ENCODE assay signal across 18 cellular contexts in genomic region chr2:63601061-63601460, GRCh38. TPM values are rescaled to one million over a fixed set of nuclear protein-coding genes. Genes with fewer than 3 reads are reported as not detected.
A peak's percentile ranks its signal among the peaks of the same experiment; 100 is the strongest.
DNase-seq lines count a peak whose midpoint lies in the region; ATAC-seq and TF ChIP-seq lines count a peak whose summit lies in the region.
"Had no signal": no experiment of that assay in that cellular context is flagged by ENCODE, and none has a peak within 500 bp of the region (broad histone marks: within the 10 kb centered on the region; RNA-seq: fewer than 3 reads in every experiment).

No MANE protein-coding gene starts in this region.

- H3K27ac ChIP-seq in mammary epithelial cell (ENCODE audit: insufficient read depth, low read depth, low read length) (no peak overlapping the region), H9 (ENCODE audit: insufficient read length, low read depth, low read length) (no peak overlapping the region), mesodermal cell (ENCODE audit: low read depth, low read length, severe bottlenecking) (peak overlapping the region; percentile 1)
- H3K27ac ChIP-seq: GM23248 had no signal

- H2BK5ac ChIP-seq in H9 (ENCODE audit: insufficient read length, low read length), result no peak overlapping the region

- ATAC-seq in mucosa of descending colon, result no peak
- ATAC-seq: K562 had no signal

- in situ Hi-C loops in mammary epithelial cell (cut with MboI; ENCODE audit: low sequenced_read_pairs in 2 of 2), result no loop called here

- H3K27me3 ChIP-seq in mammary epithelial cell (ENCODE audit: insufficient read depth, low read length), result no peaks in the 10 kb centered on the region
- no peaks in the 10 kb centered on the region for H3K27me3 ChIP-seq in H9 (ENCODE audit: insufficient read depth, low read length)

- H2BK15ac ChIP-seq in H9 (ENCODE audit: low read depth, low read length), result no peak overlapping the region

- H3K4me3 Mint-ChIP-seq in MCF 10A (ENCODE audit: unreplicated experiment) (no peak overlapping the region), H9 (no peak overlapping the region), type B pancreatic cell (no peak overlapping the region)

- H3K9me3 ChIP-seq in mammary epithelial cell (replicated peaks; ENCODE audit: insufficient read depth, low read length), result no peaks in the 10 kb centered on the region
- no peaks in the 10 kb centered on the region for H3K9me3 ChIP-seq in H9 (ENCODE audit: control insufficient read depth, low read depth, low read length)
- no peaks in the 10 kb centered on the region for H3K9me3 ChIP-seq in mesodermal cell (ENCODE audit: control insufficient read depth, low read length)
- H3K9me3 ChIP-seq in mucosa of descending colon, result no peaks in the 10 kb centered on the region

- H2BK120ac ChIP-seq in H9 (ENCODE audit: low read depth, low read length, poor library complexity, severe bottlenecking), result no peak overlapping the region

- no peak overlapping the region for H3K4ac ChIP-seq in H9 (ENCODE audit: low read depth, low read length)

- H3K4me1 ChIP-seq in mammary epithelial cell (ENCODE audit: insufficient read depth, low read length) (no peaks in the 10 kb centered on the region), H9 (ENCODE audit: insufficient read depth, low read length) (no peaks in the 10 kb centered on the region), mesodermal cell (ENCODE audit: control insufficient read depth, insufficient read depth, low read length, poor library complexity, severe bottlenecking) (peaks cover 5% of the 10 kb centered on the region), mucosa of descending colon (ENCODE audit: low read depth) (no peaks in the 10 kb centered on the region)

- no peak overlapping the region for H2AK5ac ChIP-seq in H9 (ENCODE audit: insufficient read length, low read length)

- peaks cover 35% of the 10 kb centered on the region for H3K36me3 ChIP-seq in mammary epithelial cell (ENCODE audit: insufficient read depth, low read length)
- H3K36me3 ChIP-seq in mesodermal cell (ENCODE audit: control insufficient read depth, insufficient read depth, low read length), result peaks cover 71% of the 10 kb centered on the region
- H3K36me3 ChIP-seq in mucosa of descending colon (ENCODE audit: low read depth), result peaks cover 10% of the 10 kb centered on the region

- H3K56ac ChIP-seq in H9 (ENCODE audit: insufficient read length, low read depth, low read length), result no peak overlapping the region

- no peaks in the 10 kb centered on the region for H3K4me1 Mint-ChIP-seq in MCF 10A (ENCODE audit: insufficient read depth, unreplicated experiment)
- H3K4me1 Mint-ChIP-seq in H9, result peaks cover 19 to 33% of the 10 kb centered on the region in 2 experiments
- H3K4me1 Mint-ChIP-seq in type B pancreatic cell (ENCODE audit: unreplicated experiment), result no peaks in the 10 kb centered on the region

- no peak for DNase-seq in MCF 10A (ENCODE audit: unreplicated experiment)
- DNase-seq in mammary epithelial cell, result no peak
- DNase-seq in H9, result no peak
- no peak for DNase-seq in type B pancreatic cell (ENCODE audit: extremely low spot score, unreplicated experiment)
- DNase-seq in T1000 (lab: John Stamatoyannopoulos, UW), result no peak
- no peak for DNase-seq in mucosa of descending colon
- DNase-seq: AML-193, DMS79 treated with DMSO at 0.1 percent for 48 hours, GDM1, GM23248, NCI-H1048, NCI-H146, NCI-H2081 treated with DMSO at 0.1 percent for 48 hours, NCI-H226, NCI-H526, RPMI8226 had no signal

- H3K18ac ChIP-seq in H9 (ENCODE audit: insufficient read length, low read depth, low read length), result no peak overlapping the region

- H3K27me3 Mint-ChIP-seq in MCF 10A (ENCODE audit: insufficient read depth, unreplicated experiment), result no peaks in the 10 kb centered on the region
- no peaks in the 10 kb centered on the region for H3K27me3 Mint-ChIP-seq in H9 (ENCODE audit: low read depth)
- no peaks in the 10 kb centered on the region for H3K27me3 Mint-ChIP-seq in type B pancreatic cell

- H4K5ac ChIP-seq in H9 (ENCODE audit: insufficient read length, low read depth, low read length), result no peak overlapping the region

- dilution Hi-C loops in mammary epithelial cell (cut with HindIII; ENCODE audit: low sequenced_read_pairs), result no loop called here

- H3K4me3 ChIP-seq in mammary epithelial cell (replicated peaks in 1 of 3; ENCODE audit: insufficient read depth in 1 of 3, low read depth in 2 of 3, low read length in 3 of 3) (no peak overlapping the region), mesodermal cell (ENCODE audit: extremely low read depth, insufficient read depth, low read length, poor library complexity, severe bottlenecking) (no peak overlapping the region), mucosa of descending colon (no peak overlapping the region)
- H3K4me3 ChIP-seq: GM23248, K562 had no signal

- POLR2A ChIA-PET in MCF 10A (lab: Yijun Ruan, JAX), result interaction anchor here (0.8 to 3.8 kb wide), 2 partner anchors 11 to 17 kb away, joined by 3 to 44 read pairs; partner anchors contain the start of genes MDH1 and WDPCP

- H3K9me3 Mint-ChIP-seq in MCF 10A (ENCODE audit: unreplicated experiment), result no peaks in the 10 kb centered on the region
- H3K9me3 Mint-ChIP-seq in H9, result no peaks in the 10 kb centered on the region
- H3K9me3 Mint-ChIP-seq in type B pancreatic cell, result no peaks in the 10 kb centered on the region

- intact Hi-C loops in MCF 10A (cut with micrococcal nuclease) (no loop called here), mammary epithelial cell (cut with micrococcal nuclease) (no loop called here), mucosa of descending colon (cut with DNase I, micrococcal nuclease) (no loop called here)

- H4K20me1 ChIP-seq in mammary epithelial cell (ENCODE audit: insufficient read depth, low read length), result no peaks in the 10 kb centered on the region
- H4K20me1 ChIP-seq in H9 (ENCODE audit: control insufficient read depth, insufficient read depth, insufficient read length), result no peaks in the 10 kb centered on the region

- H3T11ph ChIP-seq in H9 (ENCODE audit: low read length), result no peak overlapping the region

- H2BK12ac ChIP-seq in H9 (ENCODE audit: insufficient read length, low read depth, low read length), result no peak overlapping the region

- H4K8ac ChIP-seq in H9 (replicated peaks; ENCODE audit: insufficient read length, low read depth, low read length), result no peak overlapping the region

- TF ChIP-seq CTCF in MCF 10A (IDR thresholded peaks at IDR 0.05; ENCODE audit: unreplicated experiment) (no peak), mammary epithelial cell (conservative IDR thresholded peaks at IDR 0.05 in 1 of 2, IDR thresholded peaks at IDR 0.05 in 1 of 2; ENCODE audit: extremely low read depth in 1 of 2, insufficient read depth in 1 of 2, low read depth in 1 of 2, low read length in 2 of 2) (no peak), H9 (conservative IDR thresholded peaks at IDR 0.05) (no peak), type B pancreatic cell (conservative IDR thresholded peaks at IDR 0.05) (no peak), mucosa of descending colon (IDR thresholded peaks at IDR 0.05) (no peak)

- H4K91ac ChIP-seq in H9 (ENCODE audit: insufficient read length, low read depth, low read length), result no peak overlapping the region

- H3K36me3 Mint-ChIP-seq in MCF 10A (ENCODE audit: insufficient read depth, unreplicated experiment) (peaks cover 89% of the 10 kb centered on the region), H9 (ENCODE audit: insufficient read depth in 1 of 3, low read depth in 3 of 3) (peaks cover 47 to 84% (median 84%) of the 10 kb centered on the region in 3 experiments), type B pancreatic cell (peaks cover 40% of the 10 kb centered on the region)

- H3K14ac ChIP-seq in H9 (ENCODE audit: insufficient read depth, low read length), result no peak overlapping the region

- H3K4me2 ChIP-seq in mammary epithelial cell (ENCODE audit: insufficient read depth, low read depth, low read length) (no peak overlapping the region), H9 (ENCODE audit: insufficient read depth, insufficient read length, low read length) (no peak overlapping the region)

- peaks cover 4% of the 10 kb centered on the region for H3K79me1 ChIP-seq in H9 (ENCODE audit: insufficient read depth, low read depth, low read length, poor library complexity, severe bottlenecking)

- no peak overlapping the region for H2BK20ac ChIP-seq in H9 (ENCODE audit: low read depth, low read length, poor library complexity, severe bottlenecking)

- no peak overlapping the region for H3K23ac ChIP-seq in H9 (ENCODE audit: insufficient read length, low read depth, low read length)

- BruUV-seq in MCF 10A (replicated peaks; lab: Mats Ljungman, UMichigan) (no TSS peak), mammary epithelial cell (replicated peaks; lab: Mats Ljungman, UMichigan) (no TSS peak)

- peaks cover 9% of the 10 kb centered on the region for H3K79me2 ChIP-seq in mammary epithelial cell (ENCODE audit: insufficient read depth, low read length)
- no peaks in the 10 kb centered on the region for H3K79me2 ChIP-seq in H9 (ENCODE audit: insufficient read depth, low read length)

- no peaks in the 10 kb centered on the region for H3K23me2 ChIP-seq in H9 (ENCODE audit: insufficient read length, low read depth, low read length, poor library complexity, severe bottlenecking)

- 100% methylated on average over 1 of the region's 1 CpG for WGBS in mammary epithelial cell (ENCODE audit: low coverage, missing lambda C conversion rate)
- no CpG with 5 or more reads among the region's 1 CpG for WGBS in H9 (ENCODE audit: extremely low coverage, insufficient read length, low lambda C conversion rate)
- WGBS in mesodermal cell (ENCODE audit: insufficient coverage in 2 of 2), 2 experiments, result 89% methylated on average over 1 of the region's 1 CpG; no CpG with 5 or more reads in 1 of the 2 experiments

- H3K27ac Mint-ChIP-seq in MCF 10A (ENCODE audit: low read depth, unreplicated experiment), result peak overlapping the region; percentile 77
- H3K27ac Mint-ChIP-seq in H9, result peak overlapping the region; percentile 6 to 95 (median 51); a peak in 3 of 7 replicates
- peak overlapping the region; percentile 15 for H3K27ac Mint-ChIP-seq in type B pancreatic cell

- H2AFZ ChIP-seq in mammary epithelial cell (ENCODE audit: low read depth, low read length) (no peak overlapping the region), H9 (ENCODE audit: low read length) (no peak overlapping the region)
- H2AFZ ChIP-seq: GM23248 had no signal

- H3K9ac ChIP-seq in mammary epithelial cell (ENCODE audit: insufficient read depth, low read length) (no peak overlapping the region), H9 (ENCODE audit: extremely low read depth, insufficient read length, low read length) (no peak overlapping the region)
- H3K9ac ChIP-seq: GM23248 had no signal

- CTCF ChIA-PET in MCF 10A (lab: Yijun Ruan, JAX), result interaction anchor here (1.6 kb wide), 1 partner anchor 260 kb away, joined by 8 read pairs; no protein-coding TSS in a partner anchor
- CTCF ChIA-PET in mammary epithelial cell (lab: Charles Lee; ENCODE audit: low non-redundant PET), result no interaction called here

RNA-seq across cellular contexts. Expression of gene MDH1, which starts 12.3 kb away (rescaled TPM):
- 105 and 110 TPM in 2 replicates for total RNA-seq in MCF 10A (2022)
- total RNA-seq in mammary epithelial cell, result 100 to 1,000 TPM; 112 to 133 TPM
- polyA plus RNA-seq in mammary epithelial cell, result 277 TPM
- polyA minus RNA-seq in mammary epithelial cell, result 99.1 TPM
- total RNA-seq in H9 (2021), result 317 and 324 TPM in 2 replicates
- polyA plus RNA-seq in mesodermal cell (2013, experiment 1 of 2), result 201 TPM
- polyA plus RNA-seq in mesodermal cell (2013, experiment 2 of 2), result 225 TPM
- 164 and 177 TPM in 2 replicates for total RNA-seq in type B pancreatic cell (ENCODE audit: low replicate concordance)
- total RNA-seq in mucosa of descending colon, result 100 to 1,000 TPM; 162 to 185 (median 177) TPM

RNA-seq across cellular contexts. Expression of gene WDPCP, which starts 12.8 kb away (rescaled TPM):
- total RNA-seq in MCF 10A (2022), result 6.9 and 8.0 TPM in 2 replicates
- total RNA-seq in mammary epithelial cell, result 10 to 100 TPM in 1 of 2 donors, 1 to 10 TPM in 1; 5.4 to 11.0 TPM
- polyA plus RNA-seq in mammary epithelial cell, result 1.8 TPM
- polyA minus RNA-seq in mammary epithelial cell, result 2.8 TPM
- total RNA-seq in H9 (2021), result 17.4 and 22.4 TPM in 2 replicates
- 4.5 TPM for polyA plus RNA-seq in mesodermal cell (2013, experiment 1 of 2)
- 5.3 TPM for polyA plus RNA-seq in mesodermal cell (2013, experiment 2 of 2)
- 5.9 and 11.8 TPM in 2 replicates for total RNA-seq in type B pancreatic cell (ENCODE audit: low replicate concordance)
- 10 to 100 TPM in 1 of 3 donors, 1 to 10 TPM in 2; 5.3 to 15.4 (median 7.5) TPM for total RNA-seq in mucosa of descending colon

Comparison
In these comparisons a context has a peak if more than half of its experiments do, and no peak if none do; other contexts are left out.
1. H3K27ac Mint-ChIP-seq: peak in every context shown above with its lines; median percentile 77 in MCF 10A; 51 in H9; 15 in type B pancreatic cell.